Comparison of ENCODE assay signal across 22 cellular contexts in the genomic region with DNA sequence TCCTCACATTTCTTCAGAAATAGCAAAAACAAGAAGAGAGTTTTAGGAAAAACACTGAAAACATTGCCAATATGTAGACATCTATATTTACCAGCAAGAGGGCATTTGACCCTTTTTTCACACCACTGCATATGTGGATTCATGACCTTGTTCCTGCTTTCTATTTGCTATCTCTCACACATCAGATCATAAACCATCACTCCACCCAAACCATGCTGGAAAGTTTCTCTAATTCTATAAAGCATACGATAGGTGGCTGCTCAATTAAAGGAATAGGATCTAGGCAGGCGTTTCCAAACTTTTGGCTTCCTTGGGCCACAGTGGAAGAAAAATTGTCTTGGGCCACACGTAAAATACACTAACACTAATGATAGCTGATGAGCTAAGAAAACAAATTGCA.
"Had no signal": no experiment of that assay in that cellular context is flagged by ENCODE, and none has a peak within 500 bp of the region (broad histone marks: within the 10 kb centered on the region; RNA-seq: fewer than 3 reads in every experiment).

No MANE protein-coding gene starts in this region.

- DNase-seq: heart left ventricle; immature natural killer cell; kidney; left ventricle myocardium inferior; midbrain; naive B cell; natural killer cell; right lobe of liver; stimulated activated CD4-positive, alpha-beta T cell treated with anti-CD3 and anti-CD28 coated beads, Interleukin-1b, Interleukin-23, amount 100 ng/mL, for 48 hours; stimulated activated CD4-positive, alpha-beta T cell treated with anti-CD3 and anti-CD28 coated beads, Interleukin-2, amount 100 ng/mL, for 48 hours; stimulated activated CD4-positive, alpha-beta T cell treated with anti-CD3 and anti-CD28 coated beads, Interleukin-4, amount 100 ng/mL, for 4 hours; stimulated activated CD8-positive, alpha-beta memory T cell treated with anti-CD3 and anti-CD28 coated beads, Interleukin-4, amount 100 ng/mL, for 48 hours; stimulated activated naive CD4-positive, alpha-beta T cell treated with Interleukin-2 at 50 U/mL for 16 hours; stimulated activated naive CD8-positive, alpha-beta T cell treated with anti-CD3 and anti-CD28 coated beads, Interleukin-15, amount 100 ng/mL, for 72 hours; substantia nigra; upper lobe of right lung had no signal

- H3K4me3 ChIP-seq: heart left ventricle, left ventricle myocardium inferior, lung, right atrium auricular region, right lobe of liver, smooth muscle cell, tibial nerve, upper lobe of right lung had no signal

- H3K27me3 ChIP-seq: heart left ventricle, right atrium auricular region, right lobe of liver, tibial nerve, upper lobe of right lung had no signal

- H3K9ac ChIP-seq: parathyroid adenoma had no signal

- H3K9me3 ChIP-seq: heart left ventricle, left ventricle myocardium inferior, right atrium auricular region, right lobe of liver, tibial nerve, upper lobe of right lung had no signal

- ATAC-seq: heart left ventricle; natural killer cell; right lobe of liver; stimulated activated memory B cell treated with anti-CD40 and anti-IgM and Interleukin-4, amounts not matched to agents 10 μg/mL and 1 μg/mL and 100 μg/mL, for 72 hours; stimulated activated naive CD8-positive, alpha-beta T cell treated with anti-CD3 and anti-CD28 coated beads, Interleukin-15, amount 100 ng/mL, for 72 hours; upper lobe of right lung had no signal

- H3K27ac ChIP-seq: heart left ventricle, left ventricle myocardium inferior, parathyroid adenoma, right atrium auricular region, right lobe of liver, tibial nerve, upper lobe of right lung had no signal

- H3K36me3 ChIP-seq: heart left ventricle, left ventricle myocardium inferior, right atrium auricular region, right lobe of liver, tibial nerve, upper lobe of right lung had no signal

- H3K4me1 ChIP-seq: heart left ventricle, left ventricle myocardium inferior, parathyroid adenoma, right atrium auricular region, tibial nerve, upper lobe of right lung had no signal
